In the genomic region with DNA sequence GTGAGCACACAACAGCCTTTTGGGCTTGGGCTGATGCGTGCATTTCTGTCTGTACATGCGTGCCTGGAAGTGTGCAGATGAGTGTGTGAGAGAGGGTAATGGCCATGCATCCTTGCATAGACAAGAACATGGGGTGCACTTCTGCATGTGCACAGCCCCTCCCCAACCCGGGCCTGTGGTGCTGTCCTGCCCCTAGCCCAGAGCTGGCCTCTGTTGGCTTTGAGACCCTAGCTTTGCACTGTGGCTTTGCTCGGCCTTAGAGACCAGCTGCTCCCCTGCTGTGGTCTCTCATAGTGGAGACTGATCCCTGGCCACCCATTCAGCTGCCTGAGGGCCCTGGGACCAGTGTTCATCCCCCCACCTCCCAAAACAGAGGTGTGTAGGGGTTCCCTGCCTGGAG, we compare ENCODE assay signal across 1 cellular context.
TF ChIP-seq lines count a peak whose summit lies in the region.

No MANE protein-coding gene starts in this region.

TF ChIP-seq in H1, 55 proteins besides CTCF, POLR2A, EP300 and RAD21 (continued from another document):
- TF ChIP-seq, protein P1, sequence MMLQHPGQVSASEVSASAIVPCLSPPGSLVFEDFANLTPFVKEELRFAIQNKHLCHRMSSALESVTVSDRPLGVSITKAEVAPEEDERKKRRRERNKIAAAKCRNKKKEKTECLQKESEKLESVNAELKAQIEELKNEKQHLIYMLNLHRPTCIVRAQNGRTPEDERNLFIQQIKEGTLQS (IDR thresholded peaks at IDR 0.05; ENCODE audit: insufficient read depth, low read depth, low read length), result no peak
- TF ChIP-seq RBBP5 (IDR thresholded peaks at IDR 0.05; ENCODE audit: borderline replicate concordance, low read depth, low read length), result no peak
- no peak for TF ChIP-seq TEAD4 (IDR thresholded peaks at IDR 0.05; ENCODE audit: low read depth, low read length)
- TF ChIP-seq JUN (IDR thresholded peaks at IDR 0.05; ENCODE audit: low read depth, low read length), result no peak
- no peak for TF ChIP-seq RXRA (IDR thresholded peaks at IDR 0.05; ENCODE audit: insufficient read depth, low read depth, low read length)
- no peak for TF ChIP-seq TAF7 (optimal IDR thresholded peaks at IDR 0.05; ENCODE audit: borderline replicate concordance, low read depth, low read length)
- no peak for TF ChIP-seq BRCA1 (IDR thresholded peaks at IDR 0.05; ENCODE audit: low read depth, low read length)
- TF ChIP-seq SIN3A (conservative IDR thresholded peaks at IDR 0.05 in 1 of 2, IDR thresholded peaks at IDR 0.05 in 1 of 2; ENCODE audit: low read depth in 1 of 2, low read length in 2 of 2), result no peak
- TF ChIP-seq CREB1 (IDR thresholded peaks at IDR 0.05), result no peak
TF ChIP-seq in H1: peak in this region for 0.
